In the genomic region with DNA sequence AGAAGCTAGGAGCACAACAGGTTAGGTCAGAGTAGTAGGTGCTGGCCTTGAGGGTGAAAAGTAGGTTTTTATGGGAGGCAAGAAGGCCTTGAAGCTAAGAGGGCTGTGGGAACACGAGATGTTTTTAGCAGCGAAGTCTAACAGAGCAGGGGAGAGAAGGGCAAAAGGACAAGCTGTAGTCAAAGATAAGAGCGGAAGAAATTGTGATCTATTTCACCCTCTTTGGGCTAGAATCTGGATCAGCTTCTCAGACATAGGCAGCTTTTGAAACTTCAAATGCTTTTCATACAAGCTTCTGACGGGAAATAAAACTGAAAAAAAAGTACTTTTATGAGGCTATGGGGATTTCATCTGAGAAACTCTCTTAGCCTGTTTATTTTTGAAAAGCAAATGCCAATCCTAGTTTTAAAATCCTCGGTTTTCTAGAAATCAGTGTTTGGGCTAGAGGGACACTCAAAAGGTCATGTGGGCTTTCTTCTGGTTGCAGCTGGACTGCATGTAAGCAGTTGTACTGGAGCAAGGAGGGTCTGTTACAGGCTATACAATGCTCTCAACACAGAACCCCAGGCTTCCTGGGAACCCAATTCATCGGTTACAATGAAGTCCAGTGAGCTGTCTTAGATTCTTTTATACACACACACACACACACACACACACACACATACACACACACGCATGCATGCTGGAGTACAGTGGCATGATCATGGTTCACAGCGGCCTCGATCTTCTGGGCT, we compare ENCODE assay signal across 15 cellular contexts.
DNase-seq lines count a peak whose midpoint lies in the region; ATAC-seq and TF ChIP-seq lines count a peak whose summit lies in the region.
"Had no signal": no experiment of that assay in that cellular context is flagged by ENCODE, and none has a peak within 500 bp of the region (broad histone marks: within the 10 kb centered on the region; RNA-seq: fewer than 3 reads in every experiment).

No MANE protein-coding gene starts in this region.

- no peak for ATAC-seq in DND-41 (ENCODE audit: insufficient read depth, low read depth)
- ATAC-seq in T-cell (replicated peaks in 1 of 4) = no peak
- no peak for ATAC-seq in gastrocnemius medialis
- ATAC-seq in GM19324 (IDR thresholded peaks at IDR 0.05; ENCODE audit: low FRiP score, unreplicated experiment) = no peak
- no peak for ATAC-seq in HG02588 (IDR thresholded peaks at IDR 0.05; ENCODE audit: unreplicated experiment)

- intact Hi-C loops in esophagus muscularis mucosa (cut with DNase I) = no loop called here
- intact Hi-C loops in gastrocnemius medialis (cut with DNase I; ENCODE audit: low total_unique reads) = no loop called here

- H3K36me3 ChIP-seq in DND-41 (ENCODE audit: insufficient read depth, low read length) (peaks cover 46% of the 10 kb centered on the region), esophagus muscularis mucosa (peaks cover 0 to 19% (median 10%) of the 10 kb centered on the region in 4 donors), gastrocnemius medialis (peaks cover 0 to 6% of the 10 kb centered on the region in 2 donors)

- TF ChIP-seq EP300 in esophagus muscularis mucosa (IDR thresholded peaks at IDR 0.05) = no peak

- H3K9me3 ChIP-seq in DND-41 (ENCODE audit: insufficient read depth, low read length, severe bottlenecking) (no peaks in the 10 kb centered on the region), esophagus muscularis mucosa (no peaks in the 10 kb centered on the region), gastrocnemius medialis (no peaks in the 10 kb centered on the region)

- no peaks in the 10 kb centered on the region for H3K27me3 Mint-ChIP-seq in T-cell

- peaks cover 31% of the 10 kb centered on the region for H3K4me1 ChIP-seq in DND-41 (ENCODE audit: insufficient read depth, low read length)
- H3K4me1 ChIP-seq in esophagus muscularis mucosa = peaks cover 90 to 100% (median 98%) of the 10 kb centered on the region in 4 donors
- H3K4me1 ChIP-seq in gastrocnemius medialis = peaks cover 57 to 64% of the 10 kb centered on the region in 2 donors

- H3K27ac ChIP-seq in DND-41 (ENCODE audit: low read length) (0 out of 2 replicates have a peak overlapping the region, but pooled peaks have one; percentile 3), esophagus muscularis mucosa (replicated peaks in 1 of 4) (peak overlapping the region; percentile 91 to 96 (median 92)), gastrocnemius medialis (peak overlapping the region; percentile 6 to 87 (median 41))

- POLR2A ChIA-PET in T-cell (lab: Charles Lee) = interaction anchor here in 1 of 2 donors (0.6 to 0.7 kb wide), 2 partner anchors 337 to 648 kb away, joined by 3 read pairs; no protein-coding TSS in a partner anchor

- H3K4me2 ChIP-seq in DND-41 (ENCODE audit: insufficient read depth, low read length) = no peak overlapping the region

- H3K9ac ChIP-seq in DND-41 (ENCODE audit: low read depth, low read length) = no peak overlapping the region

- peaks cover 16% of the 10 kb centered on the region; the same call in 1 of the 2 replicates for H4K20me1 ChIP-seq in DND-41 (ENCODE audit: insufficient read depth, low read length)

- no peak overlapping the region for H2AFZ ChIP-seq in DND-41 (ENCODE audit: low read depth, low read length)

- H3K36me3 Mint-ChIP-seq in T-cell = peaks cover 14% of the 10 kb centered on the region

- H3K27me3 ChIP-seq in DND-41 (ENCODE audit: insufficient read depth, low read length, poor library complexity) (no peaks in the 10 kb centered on the region), esophagus muscularis mucosa (no peaks in the 10 kb centered on the region), gastrocnemius medialis (no peaks in the 10 kb centered on the region)

- no peaks in the 10 kb centered on the region for H3K9me3 Mint-ChIP-seq in T-cell

- DNase-seq in DND-41 = no peak
- no peak for DNase-seq in T-cell
- no peak for DNase-seq in esophagus muscularis mucosa (ENCODE audit: extremely low spot score)
- DNase-seq in gastrocnemius medialis = no peak
- DNase-seq in NCI-H2196 (lab: John Stamatoyannopoulos, UW; ENCODE audit: unreplicated experiment) = no peak
- DNase-seq in putamen (ENCODE audit: low spot score) = no peak
- DNase-seq: amniotic stem cell; DMS79; HCEC 1CT; NCI-H1048; NCI-H82; stimulated activated CD4-positive, alpha-beta T cell treated with anti-CD3 and anti-CD28 coated beads, Interleukin-4, amount 100 ng/mL, for 1 hour had no signal

- H3K4me1 Mint-ChIP-seq in T-cell = peaks cover 92 to 94% (median 92%) of the 10 kb centered on the region in 3 donors

- CTCF ChIA-PET in T-cell (lab: Charles Lee) = interaction anchor here in 1 of 2 donors (0.9 to 2.7 kb wide), 5 partner anchors 9 to 204 kb away, joined by 4 to 6 read pairs (median 5); no protein-coding TSS in a partner anchor

- in situ Hi-C loops in gastrocnemius medialis (cut with MboI; ENCODE audit: low sequenced_read_pairs in 4 of 4) = no loop called here

- WGBS in esophagus muscularis mucosa = 75% methylated on average over 9 of the region's 9 CpGs

- TF ChIP-seq CTCF in DND-41 (IDR thresholded peaks at IDR 0.05; ENCODE audit: borderline replicate concordance, extremely low read depth, low read length, poor library complexity, severe bottlenecking) (no peak), esophagus muscularis mucosa (IDR thresholded peaks at IDR 0.05) (no peak), gastrocnemius medialis (IDR thresholded peaks at IDR 0.05 in 4 of 5, conservative IDR thresholded peaks at IDR 0.05 in 1 of 5) (no peak)

- peak overlapping the region in 1 of 3 donors; percentile 85 for H3K4me3 Mint-ChIP-seq in T-cell

- H3K27ac Mint-ChIP-seq in T-cell = peak overlapping the region; percentile 81 to 89

- H3K79me2 ChIP-seq in DND-41 (ENCODE audit: insufficient read depth, low read length) = peaks cover 22% of the 10 kb centered on the region

- H3K4me3 ChIP-seq in DND-41 (ENCODE audit: low read depth in 1 of 2, low read length in 2 of 2) = no peak overlapping the region
- no peak overlapping the region for H3K4me3 ChIP-seq in esophagus muscularis mucosa
- H3K4me3 ChIP-seq in gastrocnemius medialis = no peak overlapping the region
- H3K4me3 ChIP-seq: lung had no signal

- TF ChIP-seq POLR2A in esophagus muscularis mucosa (IDR thresholded peaks at IDR 0.05; ENCODE audit: low read depth) (no peak), gastrocnemius medialis (IDR thresholded peaks at IDR 0.05) (no peak)

Comparison
In these comparisons a context has a peak if more than half of its experiments do, and no peak if none do; other contexts are left out.
1. H3K27ac ChIP-seq: peak in every context shown above with its lines; median percentile 92 in esophagus muscularis mucosa; 41 in gastrocnemius medialis; 3 in DND-41.